13 cellular contexts compared by ENCODE assay signal in the genomic region with DNA sequence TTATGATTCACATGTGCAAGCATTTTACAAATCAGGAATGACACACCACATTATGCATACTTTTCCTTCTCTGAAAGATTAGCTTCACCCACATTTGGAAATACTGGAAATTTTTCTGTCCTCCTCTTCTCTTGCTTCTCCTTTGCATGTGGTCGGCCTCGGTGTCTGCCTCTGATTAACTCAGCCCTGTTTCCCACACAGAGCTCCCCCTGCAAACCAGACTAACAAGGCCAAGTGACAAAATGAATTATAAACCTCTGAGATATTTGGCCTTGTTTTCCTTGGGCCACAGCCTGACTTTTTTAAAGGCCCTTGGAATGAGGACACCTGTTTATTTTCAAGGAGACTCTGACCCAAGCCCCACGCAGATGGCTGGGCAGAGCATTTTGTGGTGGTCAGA. TPM values are rescaled to one million over a fixed set of nuclear protein-coding genes. Genes with fewer than 3 reads are reported as not detected.
DNase-seq lines count a peak whose midpoint lies in the region; ATAC-seq and TF ChIP-seq lines count a peak whose summit lies in the region.
"Had no signal": no experiment of that assay in that cellular context is flagged by ENCODE, and none has a peak within 500 bp of the region (broad histone marks: within the 10 kb centered on the region; RNA-seq: fewer than 3 reads in every experiment).

No MANE protein-coding gene starts in this region.

- no peaks in the 10 kb centered on the region for H3K9me3 ChIP-seq in tibial artery

- H3K36me3 ChIP-seq in BJ (ENCODE audit: control insufficient read depth, insufficient read depth, low read length) (no peaks in the 10 kb centered on the region), tibial artery (no peaks in the 10 kb centered on the region)

- peak; percentile 92 for DNase-seq in BJ (ENCODE audit: low read depth)
- DNase-seq in NCI-H226: peak; percentile 79
- DNase-seq in epithelial cell of esophagus (ENCODE audit: low read depth): peak; percentile 45
- no peak for DNase-seq in omental fat pad (ENCODE audit: low spot score)
- DNase-seq in DMS53 treated with DMSO at 0.1 percent for 48 hours (lab: John Stamatoyannopoulos, UW; ENCODE audit: unreplicated experiment): no peak
- DNase-seq in NCI-H1436 treated with DMSO at 0.1 percent for 48 hours (lab: John Stamatoyannopoulos, UW): no peak
- DNase-seq in tibial artery: no peak
- DNase-seq in amygdala (lab: John Stamatoyannopoulos, UW): no peak
- DNase-seq: activated CD4-positive, alpha-beta T cell treated with anti-CD3 and anti-CD28 coated beads for 36 hours; Calu3; glutamatergic neuron; left ventricle myocardium superior; SW 1271 had no signal

- H3K27me3 ChIP-seq in BJ (ENCODE audit: control insufficient read depth, insufficient read depth, low read length): no peaks in the 10 kb centered on the region
- no peaks in the 10 kb centered on the region for H3K27me3 ChIP-seq in tibial artery

- TF ChIP-seq CTCF in BJ (IDR thresholded peaks at IDR 0.05; ENCODE audit: insufficient read depth, low read depth, low read length): no peak
- TF ChIP-seq CTCF in epithelial cell of esophagus (IDR thresholded peaks at IDR 0.05; ENCODE audit: insufficient read depth, low read depth, low read length, missing control alignments): no peak
- no peak for TF ChIP-seq CTCF in omental fat pad (IDR thresholded peaks at IDR 0.05)
- no peak for TF ChIP-seq CTCF in tibial artery (IDR thresholded peaks at IDR 0.05)

- no peak overlapping the region for H3K4me3 ChIP-seq in BJ (ENCODE audit: low read depth, low read length)
- no peak overlapping the region for H3K4me3 ChIP-seq in epithelial cell of esophagus (ENCODE audit: low read length)
- no peak overlapping the region for H3K4me3 ChIP-seq in tibial artery

- intact Hi-C loops in tibial artery (cut with DNase I; ENCODE audit: low total_unique reads): loop anchor here (5.0 kb wide), 2 partner anchors 38 to 173 kb away; partner anchors contain the start of gene FYN

- POLR2A ChIA-PET in BJ (lab: Charles Lee): interaction anchor here (0.5 kb wide), 1 partner anchor 402 kb away, joined by 6 read pairs; no protein-coding TSS in a partner anchor

- H3K27ac ChIP-seq in tibial artery: no peak overlapping the region

- H3K4me1 ChIP-seq in tibial artery: peaks cover 0 to 15% (median 0%) of the 10 kb centered on the region in 4 donors

- ATAC-seq in omental fat pad (ENCODE audit: low FRiP score): peak; percentile 33
- ATAC-seq: activated CD4-positive, alpha-beta T cell treated with anti-CD3 and anti-CD28 coated beads for 36 hours; left ventricle myocardium superior had no signal

- CTCF ChIA-PET in BJ (lab: Yijun Ruan, JAX): interaction anchor here (0.6 to 6.3 kb wide), 19 partner anchors 10 to 988 kb away, joined by 3 to 82 read pairs (median 4); partner anchors contain the start of gene FYN

RNA-seq across cellular contexts. Expression of gene CCN6, which starts 9.0 kb away (rescaled TPM):
- 0.07 TPM in 1 of 2 replicates, not detected in the other for polyA plus RNA-seq in BJ (2011; rRNA removed)
- not detected in 2 replicates for polyA minus RNA-seq in BJ (2011; rRNA and poly(A)+ RNA removed)
- under 1 TPM in 1 of 4 donors, not detected in 3; 0.56 TPM for total RNA-seq in omental fat pad
- total RNA-seq: Calu3, left ventricle myocardium superior had no signal

RNA-seq across cellular contexts. Expression of gene TUBE1, which starts 42.4 kb away (rescaled TPM):
- polyA plus RNA-seq in BJ (2011; rRNA removed): 16.6 and 36.1 TPM in 2 replicates
- 13.8 and 13.9 TPM in 2 replicates for polyA minus RNA-seq in BJ (2011; rRNA and poly(A)+ RNA removed)
- 10 to 100 TPM; 21.0 to 68.7 (median 31.6) TPM for total RNA-seq in omental fat pad

RNA-seq across cellular contexts. Expression of gene FAM229B, which starts 42.5 kb away (rescaled TPM):
- polyA plus RNA-seq in BJ (2011; rRNA removed): 26.8 and 40.7 TPM in 2 replicates
- polyA minus RNA-seq in BJ (2011; rRNA and poly(A)+ RNA removed): 5.6 and 5.7 TPM in 2 replicates
- 10 to 100 TPM in 3 of 4 donors, 1 to 10 TPM in 1; 4.9 to 17.2 (median 12.4) TPM for total RNA-seq in omental fat pad

Comparison
In these comparisons a context has a peak if more than half of its experiments do, and no peak if none do; other contexts are left out.
1. DNase-seq: peak in BJ (single experiment), NCI-H226 (single experiment) and epithelial cell of esophagus (single experiment); none in omental fat pad (single experiment), DMS53 treated with DMSO at 0.1 percent for 48 hours (single experiment), NCI-H1436 treated with DMSO at 0.1 percent for 48 hours (single experiment), tibial artery (0 of 2) and amygdala (0 of 56).